In the genomic region with DNA sequence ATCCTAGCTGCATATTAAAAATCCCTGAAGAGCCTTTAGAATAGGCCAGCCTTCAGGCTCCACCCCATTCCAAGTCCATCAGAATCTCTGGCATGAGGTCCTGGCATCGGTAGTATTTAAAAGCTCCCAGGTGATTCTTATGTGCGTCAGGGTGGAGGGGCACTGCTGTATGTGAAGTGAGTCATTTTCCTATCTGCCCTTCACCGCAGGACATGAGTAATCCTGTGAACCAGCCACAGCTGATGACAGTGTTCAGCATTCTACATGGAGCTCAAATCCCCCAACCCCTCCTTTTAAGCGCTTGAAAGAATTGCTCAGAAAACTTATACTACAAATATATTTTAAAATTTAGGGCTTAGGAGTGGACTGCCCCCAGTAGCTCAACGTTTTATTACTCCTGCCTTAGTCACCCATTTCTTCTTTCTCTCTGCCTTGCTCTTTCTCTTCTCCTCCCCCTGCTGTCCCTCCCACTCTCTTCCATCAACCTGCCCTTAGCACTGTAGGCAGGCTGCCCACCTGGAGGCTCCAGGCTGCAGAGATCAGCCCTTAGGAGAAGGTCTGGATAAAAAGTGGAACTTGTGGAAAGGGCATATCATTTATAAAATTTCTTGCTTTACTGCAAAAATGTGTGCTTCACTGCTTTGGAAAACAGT, we compare ENCODE assay signal across 8 cellular contexts.
DNase-seq lines count a peak whose midpoint lies in the region; ATAC-seq and TF ChIP-seq lines count a peak whose summit lies in the region.

No MANE protein-coding gene starts in this region.

- H3K27me3 ChIP-seq in smooth muscle cell (ENCODE audit: low read depth): no peaks in the 10 kb centered on the region

- H2AFZ ChIP-seq in smooth muscle cell (ENCODE audit: low read depth): no peak overlapping the region

- H3K9me3 ChIP-seq in smooth muscle cell (replicated peaks; ENCODE audit: low read depth): no peaks in the 10 kb centered on the region

- H3K4me1 ChIP-seq in smooth muscle cell (ENCODE audit: low read depth): peaks cover 7% of the 10 kb centered on the region

- peak; percentile 19 for TF ChIP-seq CTCF in choroid plexus epithelial cell (conservative IDR thresholded peaks at IDR 0.05; ENCODE audit: low read depth, low read length)
- TF ChIP-seq CTCF in smooth muscle cell (IDR thresholded peaks at IDR 0.05; ENCODE audit: borderline replicate concordance, insufficient read depth, poor library complexity, severe bottlenecking): no peak

- peaks cover 5% of the 10 kb centered on the region for H3F3A ChIP-seq in smooth muscle cell (ENCODE audit: low read depth)

- no peak overlapping the region for H3K9ac ChIP-seq in smooth muscle cell (ENCODE audit: low read depth)

- H3K79me2 ChIP-seq in smooth muscle cell (ENCODE audit: low read depth): no peaks in the 10 kb centered on the region

- no peaks in the 10 kb centered on the region for H4K20me1 ChIP-seq in smooth muscle cell (ENCODE audit: low read depth)

- H3K27ac ChIP-seq in smooth muscle cell (ENCODE audit: low read depth): peak overlapping the region; percentile 86

- ATAC-seq in GM19463 (IDR thresholded peaks at IDR 0.05; ENCODE audit: unreplicated experiment) (peak; percentile 100), HG03432 (IDR thresholded peaks at IDR 0.05; ENCODE audit: unreplicated experiment) (peak; percentile 100)

- H3K4me3 ChIP-seq in choroid plexus epithelial cell (ENCODE audit: low read depth, low read length): no peak overlapping the region
- no peak overlapping the region for H3K4me3 ChIP-seq in smooth muscle cell

- no peaks in the 10 kb centered on the region for H3K36me3 ChIP-seq in smooth muscle cell (ENCODE audit: low read depth)

- 5% methylated on average over 5 of the region's 5 CpGs for WGBS in smooth muscle cell (ENCODE audit: low lambda C conversion rate)

- peak; percentile 82 for DNase-seq in COLO829 (ENCODE audit: low spot score)
- DNase-seq in T1000 (lab: John Stamatoyannopoulos, UW): peak; percentile 86
- DNase-seq in choroid plexus epithelial cell (ENCODE audit: low read depth): peak; percentile 94
- DNase-seq in smooth muscle cell (lab: John Stamatoyannopoulos, UW; ENCODE audit: unreplicated experiment): no peak
- DNase-seq in cerebellar cortex (ENCODE audit: low spot score): no peak
- no peak for DNase-seq in retina

- peak overlapping the region; percentile 72 for H3K4me2 ChIP-seq in smooth muscle cell

Comparison
In these comparisons a context has a peak if more than half of its experiments do, and no peak if none do; other contexts are left out.
1. DNase-seq: peak in COLO829 (single experiment), T1000 (single experiment) and choroid plexus epithelial cell (single experiment); none in smooth muscle cell (single experiment), cerebellar cortex (single experiment) and retina (single experiment).